ENCODE assay signal across 20 cellular contexts in the genomic region with DNA sequence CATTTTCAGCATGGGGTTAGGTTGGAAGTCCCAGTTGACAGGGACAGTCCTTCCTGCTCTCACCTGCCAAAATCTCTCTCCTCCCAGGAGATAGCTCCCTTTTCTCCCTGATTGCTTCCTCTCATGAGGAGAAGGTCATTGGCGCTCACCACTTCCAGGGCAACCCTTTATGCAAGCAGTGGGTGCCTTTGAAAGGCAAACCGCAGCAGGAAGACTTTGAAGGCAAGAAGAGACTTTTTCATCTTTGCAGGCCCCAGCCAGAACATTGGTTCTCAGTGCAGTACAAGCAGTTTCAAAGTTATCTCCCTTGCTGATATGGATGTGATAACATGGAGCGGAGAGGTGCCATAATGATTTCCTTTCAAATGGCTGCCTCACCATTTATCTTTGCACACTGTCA.
DNase-seq lines count a peak whose midpoint lies in the region; ATAC-seq and TF ChIP-seq lines count a peak whose summit lies in the region.
"Had no signal": no experiment of that assay in that cellular context is flagged by ENCODE, and none has a peak within 500 bp of the region (broad histone marks: within the 10 kb centered on the region; RNA-seq: fewer than 3 reads in every experiment).

No MANE protein-coding gene starts in this region.

- peak; percentile 8 for ATAC-seq in stimulated activated naive CD8-positive, alpha-beta T cell treated with anti-CD3 and anti-CD28 coated beads, Interleukin-15, amount 100 ng/mL, for 72 hours
- no peak for ATAC-seq in stimulated activated naive CD8-positive, alpha-beta T cell treated with anti-CD3 and anti-CD28 coated beads, Interleukin-15, Interleukin-2, amounts not matched to agents 100 U/mL and 50 U/mL, for 24 hours
- ATAC-seq in left lung = peak; percentile 25
- ATAC-seq: A549; CD8-positive, alpha-beta T cell had no signal

- H3K27me3 ChIP-seq in left lung (no peaks in the 10 kb centered on the region), Caco-2 (replicated peaks; ENCODE audit: control insufficient read depth, insufficient read depth, low read length) (no peaks in the 10 kb centered on the region), thyroid gland (no peaks in the 10 kb centered on the region)
- H3K27me3 ChIP-seq: BE2C had no signal

- peaks cover 0 to 13% of the 10 kb centered on the region in 2 donors for H3K9me3 Mint-ChIP-seq in stimulated activated naive CD8-positive, alpha-beta T cell treated with anti-CD3 and anti-CD28 coated beads, Interleukin-15, amount 100 ng/mL, for 72 hours
- H3K9me3 Mint-ChIP-seq in Caco-2 (ENCODE audit: unreplicated experiment) = no peaks in the 10 kb centered on the region
- H3K9me3 Mint-ChIP-seq: CD8-positive, alpha-beta T cell had no signal

- CTCF ChIA-PET in Caco-2 (lab: Charles Lee) = no interaction called here

- no peaks in the 10 kb centered on the region for H3K4me1 Mint-ChIP-seq in stimulated activated naive CD8-positive, alpha-beta T cell treated with anti-CD3 and anti-CD28 coated beads, Interleukin-15, amount 100 ng/mL, for 72 hours
- H3K4me1 Mint-ChIP-seq in Caco-2 (ENCODE audit: low read depth, unreplicated experiment) = no peaks in the 10 kb centered on the region
- H3K4me1 Mint-ChIP-seq: CD4-positive, CD25-positive, alpha-beta regulatory T cell had no signal

- POLR2A ChIA-PET in Caco-2 (lab: Charles Lee) = no interaction called here

- H3K4me3 Mint-ChIP-seq in stimulated activated naive CD8-positive, alpha-beta T cell treated with anti-CD3 and anti-CD28 coated beads, Interleukin-15, amount 100 ng/mL, for 72 hours = no peak overlapping the region
- no peak overlapping the region for H3K4me3 Mint-ChIP-seq in Caco-2 (ENCODE audit: unreplicated experiment)
- H3K4me3 Mint-ChIP-seq: CD4-positive, CD25-positive, alpha-beta regulatory T cell; CD8-positive, alpha-beta T cell; HFFc6 had no signal

- no peak overlapping the region for H3K27ac ChIP-seq in left lung
- H3K27ac ChIP-seq in thyroid gland = no peak overlapping the region
- H3K27ac ChIP-seq: A549, C4-2B had no signal

- H3K9me3 ChIP-seq in left lung = no peaks in the 10 kb centered on the region
- H3K9me3 ChIP-seq in Caco-2 = no peaks in the 10 kb centered on the region
- H3K9me3 ChIP-seq in thyroid gland = no peaks in the 10 kb centered on the region
- H3K9me3 ChIP-seq: A549, BE2C, HAP-1 had no signal

- 91 to 94% methylated on average over 3 of the region's 3 CpGs for WGBS in thyroid gland, 2 donors

- H3K36me3 Mint-ChIP-seq in Caco-2 (ENCODE audit: insufficient read depth, unreplicated experiment) = no peaks in the 10 kb centered on the region
- H3K36me3 Mint-ChIP-seq: CD4-positive, CD25-positive, alpha-beta regulatory T cell; CD8-positive, alpha-beta T cell had no signal

- no peak for TF ChIP-seq CTCF in left lung (IDR thresholded peaks at IDR 0.05)
- TF ChIP-seq CTCF in Caco-2 (IDR thresholded peaks at IDR 0.05; ENCODE audit: insufficient read depth in 1 of 2, low read depth in 1 of 2, low read length in 1 of 2, severe bottlenecking in 1 of 2, unreplicated experiment in 1 of 2) = no peak
- TF ChIP-seq CTCF in thyroid gland (IDR thresholded peaks at IDR 0.05) = no peak

- no peak overlapping the region for H3K27ac Mint-ChIP-seq in stimulated activated naive CD8-positive, alpha-beta T cell treated with anti-CD3 and anti-CD28 coated beads, Interleukin-15, amount 100 ng/mL, for 72 hours
- no peak overlapping the region for H3K27ac Mint-ChIP-seq in Caco-2 (ENCODE audit: unreplicated experiment)
- H3K27ac Mint-ChIP-seq: CD4-positive, CD25-positive, alpha-beta regulatory T cell; CD8-positive, alpha-beta T cell; HFFc6 had no signal

- intact Hi-C loops in left lung (cut with DNase I) = no loop called here
- intact Hi-C loops in Caco-2 (cut with micrococcal nuclease; ENCODE audit: unreplicated experiment) = no loop called here
- intact Hi-C loops in thyroid gland (cut with DNase I) = no loop called here

- no TSS peak for BruUV-seq in Caco-2 (replicated peaks; lab: Mats Ljungman, UMichigan)

- TF ChIP-seq POLR2A in thyroid gland (IDR thresholded peaks at IDR 0.05) = no peak

- no peaks in the 10 kb centered on the region for H3K27me3 Mint-ChIP-seq in stimulated activated naive CD8-positive, alpha-beta T cell treated with anti-CD3 and anti-CD28 coated beads, Interleukin-15, amount 100 ng/mL, for 72 hours
- H3K27me3 Mint-ChIP-seq in Caco-2 (ENCODE audit: insufficient read depth, unreplicated experiment) = no peaks in the 10 kb centered on the region
- H3K27me3 Mint-ChIP-seq: CD4-positive, CD25-positive, alpha-beta regulatory T cell had no signal

- H3K4me1 ChIP-seq in left lung (no peaks in the 10 kb centered on the region), Caco-2 (peaks cover 7% of the 10 kb centered on the region), thyroid gland (no peaks in the 10 kb centered on the region)
- H3K4me1 ChIP-seq: A549, BE2C, HAP-1 had no signal

- H3K4me3 ChIP-seq in Jurkat, Clone E6-1 (ENCODE audit: low read length) = no peak overlapping the region
- H3K4me3 ChIP-seq in left lung (no peak overlapping the region), Caco-2 (ENCODE audit: low read depth, low read length) (no peak overlapping the region), thyroid gland (replicated peaks in 1 of 3) (no peak overlapping the region)
- H3K4me3 ChIP-seq: A549, HAP-1 had no signal

- no peaks in the 10 kb centered on the region for H3K36me3 ChIP-seq in left lung
- no peaks in the 10 kb centered on the region for H3K36me3 ChIP-seq in Caco-2 (ENCODE audit: control insufficient read depth, insufficient read depth, low read length)
- H3K36me3 ChIP-seq in thyroid gland = no peaks in the 10 kb centered on the region
- H3K36me3 ChIP-seq: BE2C, HAP-1 had no signal

- no peak for DNase-seq in stimulated activated naive CD8-positive, alpha-beta T cell treated with anti-CD3 and anti-CD28 coated beads, Interleukin-15, amount 100 ng/mL, for 72 hours
- DNase-seq in stimulated activated naive CD8-positive, alpha-beta T cell treated with anti-CD3 and anti-CD28 coated beads, Interleukin-15, Interleukin-2, amounts not matched to agents 100 U/mL and 50 U/mL, for 24 hours = no peak
- DNase-seq in Jurkat, Clone E6-1 (ENCODE audit: low read depth, low spot score) = peak; percentile 84
- DNase-seq in left lung (no peak), EL (no peak), Caco-2 (no peak), thyroid gland (no peak)
- DNase-seq: 8988T; ACHN; AML-193; BE2C; CD4-positive, CD25-positive, alpha-beta regulatory T cell; DMS 273 treated with DMSO at 0.1 percent for 48 hours; DMS79; GOT3; HFFc6 had no signal
